1 cellular context compared by ENCODE assay signal in the genomic region with DNA sequence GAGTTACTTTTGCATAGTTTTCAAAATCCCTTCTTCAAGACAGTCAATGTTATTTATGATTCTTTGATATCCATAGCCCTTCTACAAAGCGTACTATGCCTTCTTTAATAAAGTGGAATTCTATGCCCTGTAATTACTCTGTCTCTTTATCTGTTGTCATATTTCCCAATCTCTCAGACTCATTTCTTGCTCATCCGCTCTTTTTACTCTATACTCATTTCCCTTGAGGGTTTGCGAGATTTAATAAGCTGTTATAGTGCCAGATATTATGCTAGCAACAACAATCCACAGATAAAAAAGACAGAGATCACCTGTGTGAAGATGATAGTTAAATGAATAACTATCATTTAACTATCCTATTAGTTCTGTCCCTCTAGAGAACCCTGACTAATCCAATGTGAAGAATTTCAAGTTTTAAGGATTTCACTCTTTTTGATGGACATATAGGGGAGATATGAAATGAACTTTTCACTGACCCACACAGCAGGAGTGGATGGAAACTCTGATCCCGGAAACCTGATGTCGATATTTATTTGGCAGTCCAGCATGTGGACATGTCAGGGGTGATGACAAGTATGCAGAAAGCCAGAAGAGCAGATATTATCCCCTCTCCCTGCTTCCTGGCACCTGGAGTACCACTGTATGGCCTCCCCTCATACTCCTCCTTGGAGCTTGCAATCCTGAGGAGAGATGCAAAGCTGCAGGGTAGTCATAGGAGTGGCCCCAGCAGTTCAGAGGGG.
TF ChIP-seq lines count a peak whose summit lies in the region.

No MANE protein-coding gene starts in this region.

TF ChIP-seq in GM23338, 12 proteins besides CTCF, POLR2A, EP300 and RAD21 (continued from another document):
- no peak for TF ChIP-seq ZNF114 (CRISPR knock-in tag; IDR thresholded peaks at IDR 0.05)
- TF ChIP-seq ZNF462 (CRISPR knock-in tag; IDR thresholded peaks at IDR 0.05) = no peak
